ENCODE assay signal across 16 cellular contexts in genomic region chr13:59665184-59665583, GRCh38.
DNase-seq lines count a peak whose midpoint lies in the region; ATAC-seq, FAIRE-seq and TF ChIP-seq lines count a peak whose summit lies in the region.
"Had no signal": no experiment of that assay in that cellular context is flagged by ENCODE, and none has a peak within 500 bp of the region (broad histone marks: within the 10 kb centered on the region; RNA-seq: fewer than 3 reads in every experiment).

No MANE protein-coding gene starts in this region.

- no peak overlapping the region for H3K4me3 Mint-ChIP-seq in WTC11
- H3K4me3 Mint-ChIP-seq: CD8-positive, alpha-beta memory T cell; HFFc6 had no signal

- TF ChIP-seq POLR2A in testis (IDR thresholded peaks at IDR 0.05) = no peak

- H3K27me3 Mint-ChIP-seq in WTC11 (ENCODE audit: low read depth) = no peaks in the 10 kb centered on the region
- H3K27me3 Mint-ChIP-seq: CD8-positive, alpha-beta memory T cell had no signal

- peaks cover 5% of the 10 kb centered on the region for H3K36me3 ChIP-seq in A673 (ENCODE audit: insufficient read depth, low read length, poor library complexity, severe bottlenecking)
- no peaks in the 10 kb centered on the region for H3K36me3 ChIP-seq in small intestine (ENCODE audit: control insufficient read depth in 2 of 2, insufficient read depth in 2 of 2, low read length in 2 of 2)
- H3K36me3 ChIP-seq in testis (ENCODE audit: low read depth, missing control alignments) = no peaks in the 10 kb centered on the region

- ATAC-seq in WTC11 = no peak
- ATAC-seq in left colon = peak; percentile 26

- peaks cover 12% of the 10 kb centered on the region for H3K36me3 Mint-ChIP-seq in WTC11
- H3K36me3 Mint-ChIP-seq: CD8-positive, alpha-beta memory T cell had no signal

- peak overlapping the region; percentile 88 for H3K27ac ChIP-seq in A673 (ENCODE audit: low read depth, low read length, poor library complexity, severe bottlenecking)
- H3K27ac ChIP-seq in small intestine (ENCODE audit: low read depth in 1 of 2, low read length in 1 of 2) = no peak overlapping the region
- no peak overlapping the region for H3K27ac ChIP-seq in testis
- H3K27ac ChIP-seq: 22Rv1, BLaER1 had no signal

- POLR2A ChIA-PET in A673 (lab: Charles Lee; ENCODE audit: low non-redundant PET) = no interaction called here
- POLR2A ChIA-PET in WTC11 (lab: Charles Lee) = no interaction called here

- no peak overlapping the region for H3K4me3 ChIP-seq in A673 (ENCODE audit: low read depth, low read length, poor library complexity, severe bottlenecking)
- no peak overlapping the region for H3K4me3 ChIP-seq in small intestine (ENCODE audit: low read depth in 1 of 2, low read length in 2 of 2)
- no peak overlapping the region for H3K4me3 ChIP-seq in testis
- H3K4me3 ChIP-seq: BLaER1 had no signal

- FAIRE-seq in small intestine (lab: Jason Lieb, UNC) = peak; percentile 47

- intact Hi-C loops in A673 (cut with micrococcal nuclease; ENCODE audit: unreplicated experiment) (no loop called here), left colon (cut with DNase I, micrococcal nuclease) (no loop called here), testis (cut with DNase I; ENCODE audit: low total_unique reads) (no loop called here)

- H3K27me3 ChIP-seq in A673 (replicated peaks; ENCODE audit: insufficient read depth, low read depth, low read length, poor library complexity) (no peaks in the 10 kb centered on the region), small intestine (ENCODE audit: control insufficient read depth in 2 of 2, insufficient read depth in 2 of 2, low read length in 2 of 2) (no peaks in the 10 kb centered on the region), testis (no peaks in the 10 kb centered on the region)
- H3K27me3 ChIP-seq: BLaER1 had no signal

- peaks cover 25% of the 10 kb centered on the region for H3K4me1 Mint-ChIP-seq in WTC11
- H3K4me1 Mint-ChIP-seq: CD8-positive, alpha-beta memory T cell had no signal

- H3K4me1 ChIP-seq in A673 (ENCODE audit: insufficient read depth, low read length, poor library complexity, severe bottlenecking) = peaks cover 41% of the 10 kb centered on the region
- H3K4me1 ChIP-seq in small intestine (ENCODE audit: control insufficient read depth in 2 of 2, insufficient read depth in 1 of 2, low read depth in 1 of 2, low read length in 1 of 2) = peaks cover 0 to 3% of the 10 kb centered on the region in 2 donors
- no peaks in the 10 kb centered on the region for H3K4me1 ChIP-seq in testis

- TF ChIP-seq CTCF in A673 (conservative IDR thresholded peaks at IDR 0.05; ENCODE audit: low read depth, low read length) (no peak), WTC11 (IDR thresholded peaks at IDR 0.05) (no peak), testis (IDR thresholded peaks at IDR 0.05) (no peak), GM13976 (IDR thresholded peaks at IDR 0.05; ENCODE audit: borderline replicate concordance, control extremely low read depth, extremely low read depth, insufficient read depth, missing control alignments) (no peak)

- H3K9me3 Mint-ChIP-seq in WTC11 = peaks cover 4% of the 10 kb centered on the region; the same call in 1 of the 2 replicates
- H3K9me3 Mint-ChIP-seq: CD8-positive, alpha-beta memory T cell; HFFc6 had no signal

- no TSS peak for BruUV-seq in A673 (replicated peaks; lab: Mats Ljungman, UMichigan)

- 12 to 56% (median 33%) methylated on average over 1 of the region's 1 CpG for WGBS in small intestine, 3 donors
- 71 to 95% methylated on average over 1 of the region's 1 CpG for WGBS in testis, 2 donors

- in situ Hi-C loops in GM13976 (cut with MboI; ENCODE audit: low sequenced_read_pairs, unreplicated experiment) = no loop called here

- H3K9me3 ChIP-seq in A673 (ENCODE audit: low read depth, low read length, poor library complexity, severe bottlenecking) = no peaks in the 10 kb centered on the region
- no peaks in the 10 kb centered on the region for H3K9me3 ChIP-seq in small intestine (ENCODE audit: control insufficient read depth, low read depth)
- no peaks in the 10 kb centered on the region for H3K9me3 ChIP-seq in testis
- H3K9me3 ChIP-seq: Caco-2 had no signal

- CTCF ChIA-PET in A673 (lab: Charles Lee) (interaction anchor here (1.6 kb wide), 1 partner anchor 15 kb away, joined by 5 read pairs; no protein-coding TSS in a partner anchor), WTC11 (lab: Charles Lee) (no interaction called here)

- H3K27ac Mint-ChIP-seq in WTC11 = peak overlapping the region; percentile 94; the same call in 1 of the 2 replicates
- H3K27ac Mint-ChIP-seq: CD8-positive, alpha-beta memory T cell; HFFc6 had no signal

- DNase-seq in A673 (ENCODE audit: low spot score) (no peak), WTC11 (ENCODE audit: low spot score) (no peak), left colon (no peak), small intestine (peak; percentile 70), Kasumi-1 (lab: John Stamatoyannopoulos, UW) (no peak), testis (no peak), GM13976 (ENCODE audit: low spot score) (no peak)
- DNase-seq: AML-193; Caco-2; CD8-positive, alpha-beta memory T cell; DMS53; GF-D8; HCEC 1CT; HFFc6 had no signal

TF ChIP-seq in WTC11, 78 proteins besides CTCF, POLR2A, EP300 and RAD21:
- no peak for TF ChIP-seq USF2 (CRISPR knock-in tag; IDR thresholded peaks at IDR 0.05)
- no peak for TF ChIP-seq MLX (CRISPR knock-in tag; IDR thresholded peaks at IDR 0.05)
- no peak for TF ChIP-seq GRHL2 (CRISPR knock-in tag; IDR thresholded peaks at IDR 0.05; ENCODE audit: insufficient replicate concordance, severe bottlenecking)
- no peak for TF ChIP-seq ATF6 (CRISPR knock-in tag; IDR thresholded peaks at IDR 0.05)
- TF ChIP-seq E2F1 (CRISPR knock-in tag; IDR thresholded peaks at IDR 0.05) = no peak
- TF ChIP-seq ESRRA (CRISPR knock-in tag; IDR thresholded peaks at IDR 0.05; ENCODE audit: borderline replicate concordance) = no peak
- TF ChIP-seq ZNF317 (CRISPR knock-in tag; IDR thresholded peaks at IDR 0.05; ENCODE audit: borderline replicate concordance, low read depth) = no peak
- TF ChIP-seq FOXJ3 (CRISPR knock-in tag; IDR thresholded peaks at IDR 0.05; ENCODE audit: borderline replicate concordance) = no peak
- TF ChIP-seq ZNF423 (CRISPR knock-in tag; IDR thresholded peaks at IDR 0.05) = no peak
- no peak for TF ChIP-seq ZNF232 (CRISPR knock-in tag; IDR thresholded peaks at IDR 0.05)
- TF ChIP-seq CREB1 (CRISPR knock-in tag; IDR thresholded peaks at IDR 0.05) = no peak
- TF ChIP-seq TP53 (CRISPR knock-in tag; IDR thresholded peaks at IDR 0.05) = no peak
- no peak for TF ChIP-seq ZNF416 (CRISPR knock-in tag; IDR thresholded peaks at IDR 0.05)
- TF ChIP-seq NR2C2 (CRISPR knock-in tag; IDR thresholded peaks at IDR 0.05) = no peak
